Comparison of ENCODE assay signal across 1 cellular context in genomic region chr9:76403352-76403751, GRCh38.
TF ChIP-seq lines count a peak whose summit lies in the region.

No MANE protein-coding gene starts in this region.

TF ChIP-seq in HCT116, 20 proteins besides CTCF, POLR2A, EP300 and RAD21 (continued from another document):
- TF ChIP-seq, protein P1, sequence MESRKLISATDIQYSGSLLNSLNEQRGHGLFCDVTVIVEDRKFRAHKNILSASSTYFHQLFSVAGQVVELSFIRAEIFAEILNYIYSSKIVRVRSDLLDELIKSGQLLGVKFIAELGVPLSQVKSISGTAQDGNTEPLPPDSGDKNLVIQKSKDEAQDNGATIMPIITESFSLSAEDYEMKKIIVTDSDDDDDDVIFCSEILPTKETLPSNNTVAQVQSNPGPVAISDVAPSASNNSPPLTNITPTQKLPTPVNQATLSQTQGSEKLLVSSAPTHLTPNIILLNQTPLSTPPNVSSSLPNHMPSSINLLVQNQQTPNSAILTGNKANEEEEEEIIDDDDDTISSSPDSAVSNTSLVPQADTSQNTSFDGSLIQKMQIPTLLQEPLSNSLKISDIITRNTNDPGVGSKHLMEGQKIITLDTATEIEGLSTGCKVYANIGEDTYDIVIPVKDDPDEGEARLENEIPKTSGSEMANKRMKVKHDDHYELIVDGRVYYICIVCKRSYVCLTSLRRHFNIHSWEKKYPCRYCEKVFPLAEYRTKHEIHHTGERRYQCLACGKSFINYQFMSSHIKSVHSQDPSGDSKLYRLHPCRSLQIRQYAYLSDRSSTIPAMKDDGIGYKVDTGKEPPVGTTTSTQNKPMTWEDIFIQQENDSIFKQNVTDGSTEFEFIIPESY (IDR thresholded peaks at IDR 0.05; ENCODE audit: extremely low read depth, insufficient replicate concordance, low read length), result no peak
